ENCODE assay signal across 9 cellular contexts in the genomic region with DNA sequence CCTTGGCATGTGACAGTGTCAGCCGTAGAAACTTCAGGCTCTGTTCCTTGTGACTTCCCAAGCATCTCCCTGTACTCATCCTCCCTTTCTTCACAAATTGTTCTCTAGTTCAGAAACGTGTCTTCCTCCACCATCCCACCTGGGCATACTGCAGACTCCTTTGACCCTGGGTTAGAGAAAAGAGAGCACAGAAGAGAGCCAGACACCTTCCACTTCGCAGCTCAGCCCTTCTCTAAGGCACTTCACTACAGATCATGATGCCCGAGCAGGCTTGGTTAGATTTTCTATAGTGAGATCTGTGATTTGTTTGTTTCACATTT.
DNase-seq lines count a peak whose midpoint lies in the region; ATAC-seq and TF ChIP-seq lines count a peak whose summit lies in the region.
"Had no signal": no experiment of that assay in that cellular context is flagged by ENCODE, and none has a peak within 500 bp of the region (broad histone marks: within the 10 kb centered on the region; RNA-seq: fewer than 3 reads in every experiment).

No MANE protein-coding gene starts in this region.

- H3K27me3 Mint-ChIP-seq in HFFc6 (ENCODE audit: insufficient read depth) = peaks cover 14% of the 10 kb centered on the region
- peaks cover 13% of the 10 kb centered on the region for H3K27me3 Mint-ChIP-seq in osteocyte (ENCODE audit: unreplicated experiment)

- H3K4me2 ChIP-seq in KMS-11 = no peak overlapping the region

- H3K4me1 ChIP-seq in KMS-11 (ENCODE audit: low read depth, poor library complexity, severe bottlenecking) = no peaks in the 10 kb centered on the region
- H3K4me1 ChIP-seq in SJCRH30 = no peaks in the 10 kb centered on the region

- H3K36me3 Mint-ChIP-seq in HFFc6 (ENCODE audit: low read depth) = no peaks in the 10 kb centered on the region
- no peaks in the 10 kb centered on the region for H3K36me3 Mint-ChIP-seq in osteocyte (ENCODE audit: unreplicated experiment)

- peak; percentile 27 for ATAC-seq in GM19035 (IDR thresholded peaks at IDR 0.05; ENCODE audit: unreplicated experiment)
- no peak for ATAC-seq in sciatic nerve

- DNase-seq in HFFc6 (no peak), osteocyte (ENCODE audit: extremely low spot score, unreplicated experiment) (no peak), sciatic nerve (ENCODE audit: low spot score) (no peak), SJCRH30 (no peak), NK-92 (lab: John Stamatoyannopoulos, UW; ENCODE audit: unreplicated experiment) (no peak)
- DNase-seq: GF-D8 had no signal

- H3K9me3 Mint-ChIP-seq in HFFc6 (no peaks in the 10 kb centered on the region), osteocyte (ENCODE audit: unreplicated experiment) (no peaks in the 10 kb centered on the region)
- H3K9me3 Mint-ChIP-seq: T-helper 1 cell treated with Interleukin-12 subunit alpha and Interleukin-12 subunit beta and Interleukin-4 antibody, amounts not matched to agents 30 μg/mL and 1 μg/mL, for 36 hours had no signal

- H3K27ac Mint-ChIP-seq in HFFc6 (no peak overlapping the region), osteocyte (ENCODE audit: unreplicated experiment) (no peak overlapping the region)
- H3K27ac Mint-ChIP-seq: T-helper 1 cell treated with Interleukin-12 subunit alpha and Interleukin-12 subunit beta and Interleukin-4 antibody, amounts not matched to agents 30 μg/mL and 1 μg/mL, for 36 hours had no signal

- H3K27ac ChIP-seq in KMS-11 (no peak overlapping the region), SJCRH30 (no peak overlapping the region)

- no peak overlapping the region for H3K9ac ChIP-seq in KMS-11

- H3K36me3 ChIP-seq in KMS-11 (ENCODE audit: insufficient read depth) (no peaks in the 10 kb centered on the region), SJCRH30 (no peaks in the 10 kb centered on the region)

- intact Hi-C loops in sciatic nerve (cut with DNase I) = no loop called here

- H3K4me3 ChIP-seq in KMS-11 (IDR thresholded peaks at IDR 0.05; ENCODE audit: insufficient read depth, low read depth, low read length) = no peak overlapping the region
- H3K4me3 ChIP-seq in SJCRH30 = no peak overlapping the region

- no peaks in the 10 kb centered on the region for H4K20me1 ChIP-seq in KMS-11 (ENCODE audit: insufficient read depth)

- no peaks in the 10 kb centered on the region for H3K79me2 ChIP-seq in KMS-11 (ENCODE audit: insufficient read depth, low read depth)

- H3K4me3 Mint-ChIP-seq in HFFc6 (peak overlapping the region; percentile 8), osteocyte (ENCODE audit: unreplicated experiment) (no peak overlapping the region)
- H3K4me3 Mint-ChIP-seq: T-helper 1 cell treated with Interleukin-12 subunit alpha and Interleukin-12 subunit beta and Interleukin-4 antibody, amounts not matched to agents 30 μg/mL and 1 μg/mL, for 36 hours had no signal

- H3K27me3 ChIP-seq in KMS-11 (ENCODE audit: insufficient read depth, low read depth) (no peaks in the 10 kb centered on the region), SJCRH30 (no peaks in the 10 kb centered on the region)

- no peaks in the 10 kb centered on the region for H3K9me3 ChIP-seq in SJCRH30 (replicated peaks)

- H2AFZ ChIP-seq in KMS-11 (ENCODE audit: low read depth) = peak overlapping the region; percentile 35; the same call in 1 of the 2 replicates

- H3K4me1 Mint-ChIP-seq in HFFc6 (ENCODE audit: low read depth) (peaks cover 10% of the 10 kb centered on the region), osteocyte (ENCODE audit: unreplicated experiment) (peaks cover 6% of the 10 kb centered on the region)

- TF ChIP-seq CTCF in HFFc6 (IDR thresholded peaks at IDR 0.05) = peak; percentile 55
- peak; percentile 64 for TF ChIP-seq CTCF in KMS-11 (conservative IDR thresholded peaks at IDR 0.05; ENCODE audit: low read depth, low read length)
- peak; percentile 30 for TF ChIP-seq CTCF in osteocyte (IDR thresholded peaks at IDR 0.05)
